In genomic region chr2:9767656-9768281, GRCh38 we compare ENCODE assay signal across 23 cellular contexts.
DNase-seq lines count a peak whose midpoint lies in the region; ATAC-seq and TF ChIP-seq lines count a peak whose summit lies in the region.
"Had no signal": no experiment of that assay in that cellular context is flagged by ENCODE, and none has a peak within 500 bp of the region (broad histone marks: within the 10 kb centered on the region; RNA-seq: fewer than 3 reads in every experiment).

No MANE protein-coding gene starts in this region.

- TF ChIP-seq CTCF in glutamatergic neuron (IDR thresholded peaks at IDR 0.05; ENCODE audit: partially characterized antibody, unreplicated experiment) (no peak), spleen (IDR thresholded peaks at IDR 0.05 in 8 of 11, conservative IDR thresholded peaks at IDR 0.05 in 3 of 11) (no peak), BE2C (IDR thresholded peaks at IDR 0.05; ENCODE audit: low read depth, low read length) (no peak)

- H3K4me3 Mint-ChIP-seq in IgD-negative memory B cell (peak overlapping the region in 3 of 4 donors; percentile 16 to 83 (median 45)), T-helper 17 cell (no peak overlapping the region), glutamatergic neuron (ENCODE audit: unreplicated experiment) (peak overlapping the region; percentile 38)
- H3K4me3 Mint-ChIP-seq: activated CD8-positive, alpha-beta T cell treated with anti-CD3 and anti-CD28 coated beads for 36 hours; CD4-positive, CD25-positive, alpha-beta regulatory T cell; immature natural killer cell; naive thymus-derived CD4-positive, alpha-beta T cell had no signal

- H3K27ac ChIP-seq in spleen, result no peak overlapping the region
- H3K27ac ChIP-seq: brain microvascular endothelial cell, foreskin keratinocyte, left lung, ovary, transverse colon had no signal

- peaks cover 0 to 28% (median 0%) of the 10 kb centered on the region in 7 donors for H3K27me3 ChIP-seq in spleen (replicated peaks in 1 of 7)
- H3K27me3 ChIP-seq in BE2C, result no peaks in the 10 kb centered on the region
- H3K27me3 ChIP-seq: brain microvascular endothelial cell, foreskin keratinocyte, left lung, ovary, transverse colon had no signal

- H3K27me3 Mint-ChIP-seq in IgD-negative memory B cell, result peaks cover 31% of the 10 kb centered on the region
- H3K27me3 Mint-ChIP-seq in T-helper 17 cell, result no peaks in the 10 kb centered on the region
- peaks cover 13% of the 10 kb centered on the region for H3K27me3 Mint-ChIP-seq in glutamatergic neuron (ENCODE audit: unreplicated experiment)
- H3K27me3 Mint-ChIP-seq: CD4-positive, CD25-positive, alpha-beta regulatory T cell; naive thymus-derived CD4-positive, alpha-beta T cell had no signal

- H3K36me3 Mint-ChIP-seq in IgD-negative memory B cell, result no peaks in the 10 kb centered on the region
- no peaks in the 10 kb centered on the region for H3K36me3 Mint-ChIP-seq in T-helper 17 cell (ENCODE audit: low read depth)
- no peaks in the 10 kb centered on the region for H3K36me3 Mint-ChIP-seq in glutamatergic neuron (ENCODE audit: unreplicated experiment)
- H3K36me3 Mint-ChIP-seq: CD4-positive, CD25-positive, alpha-beta regulatory T cell; immature natural killer cell; naive thymus-derived CD4-positive, alpha-beta T cell had no signal

- H3K4me1 Mint-ChIP-seq in IgD-negative memory B cell, result peaks cover 16 to 25% (median 23%) of the 10 kb centered on the region in 3 donors
- H3K4me1 Mint-ChIP-seq in T-helper 17 cell, result peaks cover 35% of the 10 kb centered on the region
- peaks cover 43% of the 10 kb centered on the region for H3K4me1 Mint-ChIP-seq in glutamatergic neuron (ENCODE audit: low read depth, unreplicated experiment)

- peaks cover 0 to 42% (median 9%) of the 10 kb centered on the region in 6 donors for H3K4me1 ChIP-seq in spleen
- H3K4me1 ChIP-seq in BE2C, result peaks cover 19% of the 10 kb centered on the region

- 73 to 86% (median 82%) methylated on average over 17 of the region's 17 CpGs for WGBS in spleen, 5 donors

- H3K27ac Mint-ChIP-seq in IgD-negative memory B cell, result peak overlapping the region in 1 of 3 donors; percentile 2
- peak overlapping the region; percentile 34 for H3K27ac Mint-ChIP-seq in T-helper 17 cell
- H3K27ac Mint-ChIP-seq in glutamatergic neuron (ENCODE audit: unreplicated experiment), result peak overlapping the region; percentile 52
- H3K27ac Mint-ChIP-seq: activated CD8-positive, alpha-beta T cell treated with anti-CD3 and anti-CD28 coated beads for 36 hours had no signal

- H3K4me3 ChIP-seq in spleen, result no peak overlapping the region
- no peak overlapping the region for H3K4me3 ChIP-seq in BE2C (ENCODE audit: low read depth, low read length)
- H3K4me3 ChIP-seq: left lung, ovary, transverse colon had no signal

- ATAC-seq in T-helper 17 cell, result no peak
- ATAC-seq in GM18907 (IDR thresholded peaks at IDR 0.05; ENCODE audit: unreplicated experiment), result no peak
- ATAC-seq: activated CD8-positive, alpha-beta T cell treated with anti-CD3 and anti-CD28 coated beads for 36 hours; left lung; naive thymus-derived CD4-positive, alpha-beta T cell had no signal

- intact Hi-C loops in spleen (cut with DNase I; ENCODE audit: low total_unique reads), result no loop called here

- H3K9me3 ChIP-seq in T-helper 17 cell (ENCODE audit: control insufficient read depth, low read length, poor library complexity, severe bottlenecking) (no peaks in the 10 kb centered on the region), spleen (no peaks in the 10 kb centered on the region), BE2C (no peaks in the 10 kb centered on the region)
- H3K9me3 ChIP-seq: left lung, ovary, transverse colon had no signal

- H3K9me3 Mint-ChIP-seq in IgD-negative memory B cell, result no peaks in the 10 kb centered on the region
- peaks cover 8% of the 10 kb centered on the region for H3K9me3 Mint-ChIP-seq in glutamatergic neuron (ENCODE audit: unreplicated experiment)
- H3K9me3 Mint-ChIP-seq: activated CD8-positive, alpha-beta T cell treated with anti-CD3 and anti-CD28 coated beads for 36 hours; CD4-positive, CD25-positive, alpha-beta regulatory T cell; immature natural killer cell; naive thymus-derived CD4-positive, alpha-beta T cell had no signal

- no peak for DNase-seq in T-helper 17 cell
- DNase-seq in glutamatergic neuron, result no peak
- peak; percentile 68 for DNase-seq in spleen
- no peak for DNase-seq in stimulated activated CD4-positive, alpha-beta T cell treated with anti-CD3 and anti-CD28 coated beads, Interleukin-15, amount 100 ng/mL, for 24 hours
- no peak for DNase-seq in BE2C
- DNase-seq in NCI-H510A treated with DMSO at 0.1 percent for 48 hours (lab: John Stamatoyannopoulos, UW), result no peak
- DNase-seq: activated CD4-positive, CD25-positive, alpha-beta regulatory T cell; activated CD8-positive, alpha-beta T cell treated with anti-CD3 and anti-CD28 coated beads for 36 hours; activated gamma-delta T cell treated with Interleukin-2 at 50 U/mL for 16 hours; brain microvascular endothelial cell; CD4-positive, CD25-positive, alpha-beta regulatory T cell; DMS 273 treated with DMSO at 0.1 percent for 48 hours; effector memory CD4-positive, alpha-beta T cell; foreskin keratinocyte; hippocampal formation; immature natural killer cell; naive thymus-derived CD4-positive, alpha-beta T cell; NCI-H1048; ovary had no signal

- H3K36me3 ChIP-seq in spleen (no peaks in the 10 kb centered on the region), BE2C (no peaks in the 10 kb centered on the region)
- H3K36me3 ChIP-seq: brain microvascular endothelial cell, left lung, ovary, transverse colon had no signal

- no peak for TF ChIP-seq POLR2A in spleen (IDR thresholded peaks at IDR 0.05)
